ENCODE assay signal across 1 cellular context in the genomic region with DNA sequence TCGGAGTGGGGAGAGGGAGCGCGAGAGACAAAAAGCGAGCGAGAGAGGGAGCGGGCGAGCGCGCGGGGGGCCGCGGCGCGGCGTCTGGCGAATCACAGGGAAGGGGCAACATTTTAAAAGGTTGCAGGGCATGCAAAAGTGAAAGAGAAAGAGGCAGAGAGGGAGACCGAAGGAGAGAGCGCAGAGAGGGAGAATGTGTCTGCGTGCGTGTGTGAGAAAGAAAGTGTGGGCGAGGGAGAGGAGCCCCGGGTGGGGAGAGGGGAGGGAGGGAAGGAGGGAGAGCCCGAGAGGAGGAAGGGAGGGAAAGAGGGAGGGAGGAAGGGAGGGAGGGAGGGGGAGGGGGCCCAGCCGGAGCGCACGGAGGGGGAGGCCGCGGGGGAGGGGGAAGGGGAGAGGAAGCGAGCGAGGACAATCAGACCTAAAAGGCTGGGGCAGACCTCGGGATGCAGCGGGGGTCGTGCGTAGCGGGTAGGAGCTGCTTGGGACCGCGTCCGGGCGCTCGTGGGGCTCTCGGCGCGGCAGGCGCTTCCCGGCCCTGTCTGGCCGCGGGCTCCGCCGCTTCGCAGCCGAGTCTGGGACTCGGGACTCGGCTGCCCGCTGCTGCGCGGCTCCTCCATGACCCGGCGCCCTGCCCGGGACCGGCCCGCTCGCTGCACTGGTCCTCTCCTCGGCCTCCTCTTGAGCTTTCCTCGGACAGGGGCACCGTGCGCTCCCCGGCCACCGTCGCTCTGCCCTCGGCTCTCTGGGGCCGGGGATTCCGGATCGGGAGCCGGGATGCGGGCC.
A peak's percentile ranks its signal among the peaks of the same experiment; 100 is the strongest.
TF ChIP-seq lines count a peak whose summit lies in the region.

No MANE protein-coding gene starts in this region.

TF ChIP-seq in HEK293, 187 proteins besides CTCF, POLR2A, EP300 and RAD21 (continued from another document and continues in another):
- TF ChIP-seq PRDM2 (tag by site-specific recombination; IDR thresholded peaks at IDR 0.05; ENCODE audit: borderline replicate concordance) (no peak), ZFP3 (tag by site-specific recombination; IDR thresholded peaks at IDR 0.05; ENCODE audit: low read depth) (no peak), ZFP69B (tag by site-specific recombination; IDR thresholded peaks at IDR 0.05) (no peak; the same call in 1 of the 2 replicates), FEZF1 (tag by site-specific recombination; IDR thresholded peaks at IDR 0.05) (peak; percentile 64), KLF10 (tag by site-specific recombination; IDR thresholded peaks at IDR 0.05) (no peak), HOXC10 (CRISPR knock-in tag; IDR thresholded peaks at IDR 0.05) (no peak), ZNF157 (tag by site-specific recombination; IDR thresholded peaks at IDR 0.05) (no peak), ZNF791 (tag by site-specific recombination; IDR thresholded peaks at IDR 0.05) (no peak), YY2 (tag by site-specific recombination; IDR thresholded peaks at IDR 0.05) (no peak), ZNF121 (tag by site-specific recombination; IDR thresholded peaks at IDR 0.05) (no peak), ZNF596 (tag by site-specific recombination; IDR thresholded peaks at IDR 0.05) (peak; percentile 98), GLI2 (tag by site-specific recombination; IDR thresholded peaks at IDR 0.05; ENCODE audit: borderline replicate concordance, low read depth) (no peak), ZNF645 (tag by site-specific recombination; IDR thresholded peaks at IDR 0.05) (no peak), ZNF521 (tag by site-specific recombination; IDR thresholded peaks at IDR 0.05) (no peak), SP3 (tag by site-specific recombination; IDR thresholded peaks at IDR 0.05) (peak; percentile 60), ZNF433 (tag by site-specific recombination; IDR thresholded peaks at IDR 0.05; ENCODE audit: low read depth) (no peak), PRDM10 (tag by site-specific recombination; IDR thresholded peaks at IDR 0.05) (no peak), ZEB2 (tag by site-specific recombination; IDR thresholded peaks at IDR 0.05) (peak; percentile 85), ZNF114 (tag by site-specific recombination; IDR thresholded peaks at IDR 0.05) (no peak), TRIM28 (IDR thresholded peaks at IDR 0.05; ENCODE audit: borderline replicate concordance, low read length) (no peak), ZSCAN16 (tag by site-specific recombination; IDR thresholded peaks at IDR 0.05) (no peak), ZNF133 (tag by site-specific recombination; IDR thresholded peaks at IDR 0.05) (no peak), ZNF19 (tag by site-specific recombination; IDR thresholded peaks at IDR 0.05; ENCODE audit: low read depth) (no peak), ZNF843 (tag by site-specific recombination; IDR thresholded peaks at IDR 0.05) (peak; percentile 77), KLF1 (tag by site-specific recombination; IDR thresholded peaks at IDR 0.05) (peak; percentile 39; the same call in 1 of the 2 replicates), ZNF175 (tag by site-specific recombination; IDR thresholded peaks at IDR 0.05) (no peak), ZNF623 (tag by site-specific recombination; IDR thresholded peaks at IDR 0.05) (no peak), ZNF670 (tag by site-specific recombination; IDR thresholded peaks at IDR 0.05; ENCODE audit: low read depth) (no peak), ZNF132 (tag by site-specific recombination; IDR thresholded peaks at IDR 0.05; ENCODE audit: borderline replicate concordance) (no peak), ZNF530 (tag by site-specific recombination; IDR thresholded peaks at IDR 0.05; ENCODE audit: low read depth) (no peak), TSHZ1 (tag by site-specific recombination; IDR thresholded peaks at IDR 0.05; ENCODE audit: borderline replicate concordance) (no peak), ZNF239 (tag by site-specific recombination; IDR thresholded peaks at IDR 0.05) (no peak), ZNF792 (tag by site-specific recombination; IDR thresholded peaks at IDR 0.05) (no peak), ZNF292 (tag by site-specific recombination; IDR thresholded peaks at IDR 0.05; ENCODE audit: borderline replicate concordance, low read depth) (no peak), ZSCAN4 (tag by site-specific recombination; IDR thresholded peaks at IDR 0.05) (no peak; the same call in 1 of the 2 replicates), ZNF837 (tag by site-specific recombination; IDR thresholded peaks at IDR 0.05) (no peak), IKZF3 (tag by site-specific recombination; IDR thresholded peaks at IDR 0.05) (peak; percentile 47; the same call in 1 of the 2 replicates), ZNF366 (tag by site-specific recombination; conservative IDR thresholded peaks at IDR 0.05) (peak; percentile 93), ZNF221 (tag by site-specific recombination; IDR thresholded peaks at IDR 0.05; ENCODE audit: borderline replicate concordance) (no peak), ZNF544 (tag by site-specific recombination; IDR thresholded peaks at IDR 0.05) (no peak), ZBTB48 (tag by site-specific recombination; IDR thresholded peaks at IDR 0.05) (peak; percentile 40; the same call in 1 of the 2 replicates), ZSCAN23 (tag by site-specific recombination; IDR thresholded peaks at IDR 0.05) (no peak), ZNF16 (tag by site-specific recombination; IDR thresholded peaks at IDR 0.05; ENCODE audit: low read depth) (no peak)
- TF ChIP-seq, protein P1, sequence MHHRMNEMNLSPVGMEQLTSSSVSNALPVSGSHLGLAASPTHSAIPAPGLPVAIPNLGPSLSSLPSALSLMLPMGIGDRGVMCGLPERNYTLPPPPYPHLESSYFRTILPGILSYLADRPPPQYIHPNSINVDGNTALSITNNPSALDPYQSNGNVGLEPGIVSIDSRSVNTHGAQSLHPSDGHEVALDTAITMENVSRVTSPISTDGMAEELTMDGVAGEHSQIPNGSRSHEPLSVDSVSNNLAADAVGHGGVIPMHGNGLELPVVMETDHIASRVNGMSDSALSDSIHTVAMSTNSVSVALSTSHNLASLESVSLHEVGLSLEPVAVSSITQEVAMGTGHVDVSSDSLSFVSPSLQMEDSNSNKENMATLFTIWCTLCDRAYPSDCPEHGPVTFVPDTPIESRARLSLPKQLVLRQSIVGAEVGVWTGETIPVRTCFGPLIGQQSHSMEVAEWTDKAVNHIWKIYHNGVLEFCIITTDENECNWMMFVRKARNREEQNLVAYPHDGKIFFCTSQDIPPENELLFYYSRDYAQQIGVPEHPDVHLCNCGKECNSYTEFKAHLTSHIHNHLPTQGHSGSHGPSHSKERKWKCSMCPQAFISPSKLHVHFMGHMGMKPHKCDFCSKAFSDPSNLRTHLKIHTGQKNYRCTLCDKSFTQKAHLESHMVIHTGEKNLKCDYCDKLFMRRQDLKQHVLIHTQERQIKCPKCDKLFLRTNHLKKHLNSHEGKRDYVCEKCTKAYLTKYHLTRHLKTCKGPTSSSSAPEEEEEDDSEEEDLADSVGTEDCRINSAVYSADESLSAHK (tag by site-specific recombination; IDR thresholded peaks at IDR 0.05) = peak; percentile 21; the same call in 1 of the 2 replicates
